24 cellular contexts compared by ENCODE assay signal in genomic region chr7:137563986-137564385, GRCh38.
"Had no signal": no experiment of that assay in that cellular context is flagged by ENCODE, and none has a peak within 500 bp of the region (broad histone marks: within the 10 kb centered on the region; RNA-seq: fewer than 3 reads in every experiment).

No MANE protein-coding gene starts in this region.

- H3K36me3 Mint-ChIP-seq: memory B cell; natural killer cell treated with Interleukin-12 subunit alpha and Interleukin-12 subunit beta and Interleukin-15 and Interleukin-18, amount 100 ng/mL, for 72 hours; neural progenitor cell; stimulated activated effector memory CD8-positive, alpha-beta T cell treated with anti-CD3 and anti-CD28 coated beads, Interleukin-12 subunit alpha, Interleukin-12 subunit beta, amount 100 ng/mL, for 72 hours had no signal

- H3K27ac Mint-ChIP-seq: memory B cell; mesothelial cell of epicardium; natural killer cell treated with Interleukin-12 subunit alpha and Interleukin-12 subunit beta and Interleukin-15 and Interleukin-18, amount 100 ng/mL, for 72 hours; neural progenitor cell; progenitor cell of endocrine pancreas; stimulated activated effector memory CD8-positive, alpha-beta T cell treated with anti-CD3 and anti-CD28 coated beads, Interleukin-12 subunit alpha, Interleukin-12 subunit beta, amount 100 ng/mL, for 72 hours; stimulated activated naive CD8-positive, alpha-beta T cell treated with anti-CD3 and anti-CD28 coated beads, Interleukin-15, Interleukin-2, amounts not matched to agents 100 ng/mL and 50 ng/mL, for 24 hours had no signal

- H3K27me3 ChIP-seq: esophagus muscularis mucosa, gastrocnemius medialis, heart right ventricle, neural progenitor cell, tibial artery, upper lobe of left lung, uterus had no signal

- ATAC-seq: gastrocnemius medialis; heart right ventricle; left cardiac atrium; lower lobe of right lung; natural killer cell treated with Interleukin-12 subunit alpha and Interleukin-12 subunit beta and Interleukin-15 and Interleukin-18, amount 100 ng/mL, for 72 hours; pancreas; right cardiac atrium; stimulated activated effector memory CD8-positive, alpha-beta T cell treated with anti-CD3 and anti-CD28 coated beads, Interleukin-12 subunit alpha, Interleukin-12 subunit beta, amount 100 ng/mL, for 72 hours had no signal

- H3K36me3 ChIP-seq: esophagus muscularis mucosa, gastrocnemius medialis, heart right ventricle, left ventricle myocardium inferior, lower lobe of right lung, neural progenitor cell, pancreas, tibial artery, upper lobe of left lung, uterus had no signal

- H3K27me3 Mint-ChIP-seq: natural killer cell treated with Interleukin-12 subunit alpha and Interleukin-12 subunit beta and Interleukin-15 and Interleukin-18, amount 100 ng/mL, for 72 hours; progenitor cell of endocrine pancreas; stimulated activated naive CD8-positive, alpha-beta T cell treated with anti-CD3 and anti-CD28 coated beads, Interleukin-15, Interleukin-2, amounts not matched to agents 100 ng/mL and 50 ng/mL, for 24 hours had no signal

- H2AFZ ChIP-seq: neural progenitor cell had no signal

- H3K9ac ChIP-seq: neural progenitor cell had no signal

- H3K4me3 ChIP-seq: esophagus muscularis mucosa, gastrocnemius medialis, heart right ventricle, left ventricle myocardium inferior, lower lobe of right lung, neural progenitor cell, pancreas, tibial artery, upper lobe of left lung, uterus had no signal

- H3K4me1 Mint-ChIP-seq: memory B cell; mesothelial cell of epicardium; neural progenitor cell; stimulated activated effector memory CD8-positive, alpha-beta T cell treated with anti-CD3 and anti-CD28 coated beads, Interleukin-12 subunit alpha, Interleukin-12 subunit beta, amount 100 ng/mL, for 72 hours had no signal

- H3K9me3 ChIP-seq: lower lobe of right lung, pancreas, tibial artery, upper lobe of left lung, uterus had no signal

- DNase-seq: effector memory CD4-positive, alpha-beta T cell; gastrocnemius medialis; heart right ventricle; kidney; left cardiac atrium; left ventricle myocardium inferior; lower lobe of right lung; nucleus accumbens; pancreas; right cardiac atrium; stimulated activated CD4-positive, alpha-beta T cell treated with anti-CD3 and anti-CD28 coated beads, Interleukin-4, amount 100 ng/mL, for 1 hour; stimulated activated CD8-positive, alpha-beta memory T cell treated with anti-CD3 and anti-CD28 coated beads, Interleukin-4, amount 100 ng/mL, for 48 hours; tibial artery; uterus had no signal

- H3K4me3 Mint-ChIP-seq: memory B cell; mesothelial cell of epicardium; natural killer cell treated with Interleukin-12 subunit alpha and Interleukin-12 subunit beta and Interleukin-15 and Interleukin-18, amount 100 ng/mL, for 72 hours; neural progenitor cell; stimulated activated effector memory CD8-positive, alpha-beta T cell treated with anti-CD3 and anti-CD28 coated beads, Interleukin-12 subunit alpha, Interleukin-12 subunit beta, amount 100 ng/mL, for 72 hours; stimulated activated naive CD8-positive, alpha-beta T cell treated with anti-CD3 and anti-CD28 coated beads, Interleukin-15, Interleukin-2, amounts not matched to agents 100 ng/mL and 50 ng/mL, for 24 hours had no signal

- H3K27ac ChIP-seq: epithelial cell of prostate, esophagus muscularis mucosa, gastrocnemius medialis, heart right ventricle, left ventricle myocardium inferior, lower lobe of right lung, neural progenitor cell, pancreas, tibial artery, upper lobe of left lung, uterus had no signal

- H3K4me1 ChIP-seq: esophagus muscularis mucosa, gastrocnemius medialis, heart right ventricle, left ventricle myocardium inferior, lower lobe of right lung, pancreas, tibial artery, upper lobe of left lung, uterus had no signal

- H3K9me3 Mint-ChIP-seq: stimulated activated naive CD8-positive, alpha-beta T cell treated with anti-CD3 and anti-CD28 coated beads, Interleukin-15, Interleukin-2, amounts not matched to agents 100 ng/mL and 50 ng/mL, for 24 hours had no signal
